Comparison of ENCODE assay signal across 8 cellular contexts in genomic region chr1:10152709-10153284, GRCh38. TPM values are rescaled to one million over a fixed set of nuclear protein-coding genes. Genes with fewer than 3 reads are reported as not detected.
A peak's percentile ranks its signal among the peaks of the same experiment; 100 is the strongest.
DNase-seq lines count a peak whose midpoint lies in the region; ATAC-seq, FAIRE-seq and TF ChIP-seq lines count a peak whose summit lies in the region.

No MANE protein-coding gene starts in this region.

- ATAC-seq in CD4-positive, CD25-positive, alpha-beta regulatory T cell (ENCODE audit: low read depth in 2 of 2): no peak
- ATAC-seq in GM19328 (IDR thresholded peaks at IDR 0.05; ENCODE audit: unreplicated experiment): no peak

- peaks cover 12% of the 10 kb centered on the region for H3K36me3 Mint-ChIP-seq in CD4-positive, CD25-positive, alpha-beta regulatory T cell
- H3K36me3 Mint-ChIP-seq in HFFc6 (ENCODE audit: low read depth): peaks cover 4% of the 10 kb centered on the region; the same call in 1 of the 2 replicates

- no peak overlapping the region for H3K27ac ChIP-seq in CD4-positive, CD25-positive, alpha-beta regulatory T cell (ENCODE audit: insufficient read depth, low read length, poor library complexity, severe bottlenecking)
- no peak overlapping the region for H3K27ac ChIP-seq in SJCRH30

- H3K27me3 ChIP-seq in CD4-positive, CD25-positive, alpha-beta regulatory T cell (ENCODE audit: control insufficient read depth, insufficient read depth, low read length): no peaks in the 10 kb centered on the region
- H3K27me3 ChIP-seq in SJCRH30 (no peaks in the 10 kb centered on the region), bronchial epithelial cell (ENCODE audit: control insufficient read depth, insufficient read depth, low read length) (no peaks in the 10 kb centered on the region), kidney epithelial cell (ENCODE audit: control insufficient read depth, insufficient read depth, low read length) (no peaks in the 10 kb centered on the region)

- H3K27me3 Mint-ChIP-seq in CD4-positive, CD25-positive, alpha-beta regulatory T cell: no peaks in the 10 kb centered on the region
- H3K27me3 Mint-ChIP-seq in HFFc6 (ENCODE audit: insufficient read depth): no peaks in the 10 kb centered on the region; the same call in 1 of the 2 replicates

- H3K4me1 Mint-ChIP-seq in CD4-positive, CD25-positive, alpha-beta regulatory T cell: no peaks in the 10 kb centered on the region
- H3K4me1 Mint-ChIP-seq in HFFc6 (ENCODE audit: low read depth): peaks cover 11% of the 10 kb centered on the region

- peaks cover 20% of the 10 kb centered on the region for H3K36me3 ChIP-seq in CD4-positive, CD25-positive, alpha-beta regulatory T cell (ENCODE audit: control insufficient read depth, insufficient read depth, low read length)
- H3K36me3 ChIP-seq in SJCRH30 (peaks cover 14% of the 10 kb centered on the region), bronchial epithelial cell (ENCODE audit: control insufficient read depth, insufficient read depth, low read length) (peaks cover 2% of the 10 kb centered on the region), kidney epithelial cell (ENCODE audit: control insufficient read depth, insufficient read depth, low read length) (no peaks in the 10 kb centered on the region)

- H3K9me3 Mint-ChIP-seq in CD4-positive, CD25-positive, alpha-beta regulatory T cell: no peaks in the 10 kb centered on the region
- no peaks in the 10 kb centered on the region for H3K9me3 Mint-ChIP-seq in HFFc6

- no peaks in the 10 kb centered on the region for H3K9me3 ChIP-seq in CD4-positive, CD25-positive, alpha-beta regulatory T cell (ENCODE audit: control insufficient read depth in 2 of 2, low read length in 2 of 2)
- H3K9me3 ChIP-seq in SJCRH30 (replicated peaks): no peaks in the 10 kb centered on the region

- no peak overlapping the region for H3K27ac Mint-ChIP-seq in CD4-positive, CD25-positive, alpha-beta regulatory T cell
- H3K27ac Mint-ChIP-seq in HFFc6: peak overlapping the region; percentile 11; the same call in 1 of the 2 replicates

- no peak overlapping the region for H3K4me3 Mint-ChIP-seq in CD4-positive, CD25-positive, alpha-beta regulatory T cell
- no peak overlapping the region for H3K4me3 Mint-ChIP-seq in HFFc6

- no peaks in the 10 kb centered on the region for H3K4me1 ChIP-seq in CD4-positive, CD25-positive, alpha-beta regulatory T cell (ENCODE audit: control insufficient read depth, insufficient read depth, low read length, poor library complexity, severe bottlenecking)
- no peaks in the 10 kb centered on the region for H3K4me1 ChIP-seq in SJCRH30

- no peak for FAIRE-seq in bronchial epithelial cell (lab: Jason Lieb, UNC)

- peak; percentile 87 for TF ChIP-seq CTCF in HFFc6 (IDR thresholded peaks at IDR 0.05)
- peak; percentile 75 for TF ChIP-seq CTCF in bronchial epithelial cell (IDR thresholded peaks at IDR 0.05; ENCODE audit: insufficient read depth, low read length, severe bottlenecking)
- peak; percentile 77 for TF ChIP-seq CTCF in kidney epithelial cell (IDR thresholded peaks at IDR 0.05; ENCODE audit: insufficient read depth, low read length, poor library complexity, severe bottlenecking)

- DNase-seq in CD4-positive, CD25-positive, alpha-beta regulatory T cell: peak in 2 of 3 donors; percentile 7 to 46
- peak; percentile 37 for DNase-seq in HFFc6
- peak; percentile 69 to 77 for DNase-seq in SJCRH30
- DNase-seq in bronchial epithelial cell (ENCODE audit: low read depth): peak; percentile 42
- DNase-seq in kidney epithelial cell (ENCODE audit: low read depth): no peak
- DNase-seq in stimulated activated CD8-positive, alpha-beta memory T cell treated with anti-CD3 and anti-CD28 coated beads, Interleukin-4, amount 100 ng/mL, for 24 hours (ENCODE audit: low read depth): peak; percentile 11
- DNase-seq in DMS153 (lab: John Stamatoyannopoulos, UW): no peak

- no peak overlapping the region for H3K4me3 ChIP-seq in CD4-positive, CD25-positive, alpha-beta regulatory T cell (ENCODE audit: low read depth, low read length)
- H3K4me3 ChIP-seq in SJCRH30 (no peak overlapping the region), bronchial epithelial cell (ENCODE audit: low read depth, low read length) (no peak overlapping the region), kidney epithelial cell (ENCODE audit: low read depth, low read length) (no peak overlapping the region)

RNA-seq across cellular contexts. Expression of gene KIF1B, which starts 57.6 kb away (rescaled TPM):
- 26.6 TPM for total RNA-seq in CD4-positive, CD25-positive, alpha-beta regulatory T cell
- 1 to 10 TPM in 3 of 4 donors, under 1 TPM in 1; 0.79 to 2.3 (median 2.0) TPM for polyA plus RNA-seq in CD4-positive, CD25-positive, alpha-beta regulatory T cell
- total RNA-seq in HFFc6 (2021; fragmentation: NEBNext Ultra II Directional; extraction: Animal tissue kit (Norgen Biotek cat#: 25700)): 10 to 100 TPM; 35.2 to 41.6 (median 39.3) TPM
- total RNA-seq in SJCRH30 (2014; rRNA removed; shearing (Covaris generic)): 47.7 and 54.8 TPM in 2 replicates
- 18.2 and 27.4 TPM in 2 replicates for total RNA-seq in bronchial epithelial cell
- 33.5 and 33.9 TPM in 2 replicates for total RNA-seq in kidney epithelial cell

Comparison
In these comparisons a context has a peak if more than half of its experiments do, and no peak if none do; other contexts are left out.
1. DNase-seq: peak in CD4-positive, CD25-positive, alpha-beta regulatory T cell (2 of 3), HFFc6 (single experiment), SJCRH30 (2 of 2), bronchial epithelial cell (single experiment) and stimulated activated CD8-positive, alpha-beta memory T cell treated with anti-CD3 and anti-CD28 coated beads, Interleukin-4, amount 100 ng/mL, for 24 hours (single experiment); none in kidney epithelial cell (single experiment) and DMS153 (single experiment).
2. Peak in every context shown above with its lines, with median percentiles within 50 percentile points of each other: CTCF ChIP-seq.